9 cellular contexts compared by ENCODE assay signal in genomic region chr15:39172380-39173281, GRCh38.
DNase-seq lines count a peak whose midpoint lies in the region; ATAC-seq and TF ChIP-seq lines count a peak whose summit lies in the region.
"Had no signal": no experiment of that assay in that cellular context is flagged by ENCODE, and none has a peak within 500 bp of the region (broad histone marks: within the 10 kb centered on the region; RNA-seq: fewer than 3 reads in every experiment).

No MANE protein-coding gene starts in this region.

- DNase-seq in HT1080 (ENCODE audit: low read depth), result peak; percentile 51
- DNase-seq in brain microvascular endothelial cell, result peak; percentile 74
- DNase-seq in kidney glomerular epithelial cell (lab: John Stamatoyannopoulos, UW), result peak; percentile 49
- peak in 37 of 49 donors; percentile 3 to 52 (median 19) for DNase-seq in substantia nigra (lab: John Stamatoyannopoulos, UW)
- no peak for DNase-seq in T-helper 2 cell
- DNase-seq in HK-2 (ENCODE audit: unreplicated experiment), result no peak
- DNase-seq in RKO (ENCODE audit: low spot score), result no peak
- DNase-seq: activated B cell treated with CpG ODN at 0.5 μM for 24 hours had no signal

- H3K27me3 ChIP-seq in brain microvascular endothelial cell (replicated peaks), result no peaks in the 10 kb centered on the region

- ATAC-seq in HG02970 (IDR thresholded peaks at IDR 0.05; ENCODE audit: low FRiP score, unreplicated experiment), result no peak

- no peaks in the 10 kb centered on the region for H3K36me3 ChIP-seq in brain microvascular endothelial cell (replicated peaks)

- TF ChIP-seq CTCF in brain microvascular endothelial cell (IDR thresholded peaks at IDR 0.05; ENCODE audit: low read depth, low read length, missing control alignments), result no peak

- H3K27ac ChIP-seq in brain microvascular endothelial cell (peak overlapping the region; percentile 73), substantia nigra (ENCODE audit: low read depth, low read length, poor library complexity, severe bottlenecking) (peak overlapping the region; percentile 9)

- in situ Hi-C loops in brain microvascular endothelial cell (cut with HindIII; ENCODE audit: low pct_ligation_motif_present, low sequenced_read_pairs), result no loop called here

- peak overlapping the region; percentile 51 for H3K4me3 ChIP-seq in brain microvascular endothelial cell (ENCODE audit: low read depth, low read length)

Comparison
In these comparisons a context has a peak if more than half of its experiments do, and no peak if none do; other contexts are left out.
1. DNase-seq: peak in HT1080 (single experiment), brain microvascular endothelial cell (single experiment), kidney glomerular epithelial cell (single experiment) and substantia nigra (37 of 49); none in T-helper 2 cell (0 of 5), HK-2 (single experiment) and RKO (single experiment).